Comparison of ENCODE assay signal across 8 cellular contexts in genomic region chr9:129496187-129497063, GRCh38.
DNase-seq lines count a peak whose midpoint lies in the region; ATAC-seq and TF ChIP-seq lines count a peak whose summit lies in the region.

No MANE protein-coding gene starts in this region.

- no peaks in the 10 kb centered on the region for H3K27me3 Mint-ChIP-seq in central memory CD8-positive, alpha-beta T cell

- WGBS in smooth muscle cell (ENCODE audit: low lambda C conversion rate) = 2% methylated on average over 40 of the region's 57 CpGs

- H3K4me3 ChIP-seq in smooth muscle cell = peak overlapping the region; percentile 58

- peak overlapping the region; percentile 79 for H3K4me3 Mint-ChIP-seq in central memory CD8-positive, alpha-beta T cell

- H2AFZ ChIP-seq in smooth muscle cell (ENCODE audit: low read depth) = no peak overlapping the region

- DNase-seq in NCI-H2171 treated with DMSO at 0.1 percent for 48 hours (lab: John Stamatoyannopoulos, UW) = peak; percentile 99
- DNase-seq in activated CD4-positive, alpha-beta T cell treated with anti-CD3 and anti-CD28 coated beads for 1 hour = peak; percentile 76
- peak; percentile 50 to 54 for DNase-seq in central memory CD8-positive, alpha-beta T cell (ENCODE audit: low spot score in 2 of 2)
- peak; percentile 98 for DNase-seq in islet precursor cell
- peak; percentile 86 for DNase-seq in smooth muscle cell (lab: John Stamatoyannopoulos, UW; ENCODE audit: unreplicated experiment)

- H3K79me2 ChIP-seq in smooth muscle cell (ENCODE audit: low read depth) = peaks cover 2% of the 10 kb centered on the region

- peaks cover 13% of the 10 kb centered on the region for H3K36me3 Mint-ChIP-seq in central memory CD8-positive, alpha-beta T cell (ENCODE audit: insufficient read depth)

- peaks cover 24% of the 10 kb centered on the region for H3K4me1 Mint-ChIP-seq in central memory CD8-positive, alpha-beta T cell

- H3K27ac Mint-ChIP-seq in central memory CD8-positive, alpha-beta T cell (ENCODE audit: low read depth) = peak overlapping the region; percentile 97

- no peaks in the 10 kb centered on the region for H3K9me3 Mint-ChIP-seq in central memory CD8-positive, alpha-beta T cell

- no peaks in the 10 kb centered on the region for H3K36me3 ChIP-seq in smooth muscle cell (ENCODE audit: low read depth)

- H3K27ac ChIP-seq in smooth muscle cell (ENCODE audit: low read depth) = peak overlapping the region; percentile 94

- H3K9ac ChIP-seq in smooth muscle cell (ENCODE audit: low read depth) = peak overlapping the region; percentile 94

- peaks cover 44% of the 10 kb centered on the region for H3F3A ChIP-seq in smooth muscle cell (ENCODE audit: low read depth)

- H3K27me3 ChIP-seq in smooth muscle cell (ENCODE audit: low read depth) = no peaks in the 10 kb centered on the region

- H3K4me2 ChIP-seq in smooth muscle cell = peak overlapping the region; percentile 88

- no peaks in the 10 kb centered on the region for H4K20me1 ChIP-seq in smooth muscle cell (ENCODE audit: low read depth)

- no peaks in the 10 kb centered on the region for H3K9me3 ChIP-seq in smooth muscle cell (replicated peaks; ENCODE audit: low read depth)

- no peak for TF ChIP-seq CTCF in smooth muscle cell (IDR thresholded peaks at IDR 0.05; ENCODE audit: borderline replicate concordance, insufficient read depth, poor library complexity, severe bottlenecking)

- H3K4me1 ChIP-seq in smooth muscle cell (ENCODE audit: low read depth) = peaks cover 49% of the 10 kb centered on the region

- ATAC-seq in GM18907 (IDR thresholded peaks at IDR 0.05; ENCODE audit: unreplicated experiment) = peak; percentile 19
- ATAC-seq in central memory CD8-positive, alpha-beta T cell (replicated peaks; ENCODE audit: extremely low read depth, poor library complexity, severe bottlenecking) = peak; percentile 77
- ATAC-seq in HG03442 (IDR thresholded peaks at IDR 0.05; ENCODE audit: unreplicated experiment) = no peak
- ATAC-seq in HG02973 (IDR thresholded peaks at IDR 0.05; ENCODE audit: unreplicated experiment) = no peak

Comparison
In these comparisons a context has a peak if more than half of its experiments do, and no peak if none do; other contexts are left out.
1. ATAC-seq: peak in GM18907 (single experiment) and central memory CD8-positive, alpha-beta T cell (single experiment); none in HG03442 (single experiment) and HG02973 (single experiment).
2. Peak in every context shown above with its lines, with median percentiles within 50 percentile points of each other: DNase-seq.